ENCODE assay signal across 23 cellular contexts in the genomic region with DNA sequence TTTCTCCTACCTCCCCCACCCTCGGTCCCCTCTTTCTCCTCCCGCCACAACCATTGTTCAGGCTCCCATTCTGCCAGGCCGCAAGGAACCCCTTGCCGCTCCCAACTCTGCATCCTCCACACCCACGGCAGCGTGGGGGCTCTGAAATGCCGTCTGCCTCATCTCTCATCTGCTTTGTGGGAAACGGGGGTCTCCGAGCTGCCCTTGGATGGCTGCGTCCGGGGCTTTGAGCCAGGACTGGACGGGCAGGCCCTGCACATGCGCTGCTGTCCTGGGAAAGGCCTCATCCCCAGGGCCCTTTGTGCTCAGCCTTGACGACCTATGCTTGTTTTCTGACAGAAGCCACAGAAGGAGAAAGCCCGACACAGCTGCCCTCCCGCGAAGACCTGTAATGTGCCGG. TPM values are rescaled to one million over a fixed set of nuclear protein-coding genes. Genes with fewer than 3 reads are reported as not detected.
A peak's percentile ranks its signal among the peaks of the same experiment; 100 is the strongest.
DNase-seq lines count a peak whose midpoint lies in the region; ATAC-seq and TF ChIP-seq lines count a peak whose summit lies in the region.
"Had no signal": no experiment of that assay in that cellular context is flagged by ENCODE, and none has a peak within 500 bp of the region (broad histone marks: within the 10 kb centered on the region; RNA-seq: fewer than 3 reads in every experiment).

No MANE protein-coding gene starts in this region.

- peaks cover 17% of the 10 kb centered on the region for H3K36me3 Mint-ChIP-seq in T-helper 1 cell treated with Interleukin-12 subunit alpha and Interleukin-12 subunit beta and Interleukin-4 antibody, amounts not matched to agents 30 μg/mL and 1 μg/mL, for 36 hours (ENCODE audit: low read depth)
- H3K36me3 Mint-ChIP-seq in CD8-positive, alpha-beta memory T cell: peaks cover 0 to 3% (median 3%) of the 10 kb centered on the region in 3 donors
- peaks cover 5 to 8% of the 10 kb centered on the region in 2 donors for H3K36me3 Mint-ChIP-seq in activated naive CD4-positive, alpha-beta T cell treated with anti-CD3 and anti-CD28 coated beads, Interleukin-2, amount 50 U/mL, for 72 hours
- H3K36me3 Mint-ChIP-seq in natural killer cell: no peaks in the 10 kb centered on the region

- DNase-seq in T-helper 1 cell: no peak
- DNase-seq in CD8-positive, alpha-beta memory T cell: no peak
- DNase-seq in activated naive CD4-positive, alpha-beta T cell treated with anti-CD3 and anti-CD28 coated beads, Interleukin-2, amount 50 U/mL, for 72 hours (ENCODE audit: low spot score in 2 of 2): no peak
- no peak for DNase-seq in natural killer cell
- no peak for DNase-seq in stimulated activated CD4-positive, alpha-beta T cell treated with anti-CD3 and anti-CD28 coated beads, Interleukin-2, amount 100 ng/mL, for 24 hours
- DNase-seq in GM10248 (ENCODE audit: extremely low spot score): no peak
- DNase-seq: 8988T; activated CD8-positive, alpha-beta memory T cell treated with anti-CD3 and anti-CD28 coated beads, Interleukin-2, amount 50 U/mL, for 48 hours; DMS53; effector CD4-positive, alpha-beta T cell; immature natural killer cell; NCI-H1048; NCI-H2081 treated with DMSO at 0.1 percent for 48 hours; NCI-H524; posterior cingulate gyrus; Right ventricle myocardium superior; stimulated activated CD4-positive, alpha-beta T cell treated with anti-CD3 and anti-CD28 coated beads, Interleukin-2, amount 100 ng/mL, for 48 hours had no signal

- peaks cover 37% of the 10 kb centered on the region for H3K4me1 ChIP-seq in CD8-positive, alpha-beta memory T cell (ENCODE audit: insufficient read depth, low read length)

- no peaks in the 10 kb centered on the region for H3K36me3 ChIP-seq in CD8-positive, alpha-beta memory T cell (ENCODE audit: insufficient read depth, low read length)

- intact Hi-C loops in natural killer cell (cut with micrococcal nuclease): no loop called here

- H3K9me3 Mint-ChIP-seq in T-helper 1 cell treated with Interleukin-12 subunit alpha and Interleukin-12 subunit beta and Interleukin-4 antibody, amounts not matched to agents 30 μg/mL and 1 μg/mL, for 36 hours: no peaks in the 10 kb centered on the region
- no peaks in the 10 kb centered on the region for H3K9me3 Mint-ChIP-seq in CD8-positive, alpha-beta memory T cell
- no peaks in the 10 kb centered on the region for H3K9me3 Mint-ChIP-seq in activated naive CD4-positive, alpha-beta T cell treated with anti-CD3 and anti-CD28 coated beads, Interleukin-2, amount 50 U/mL, for 72 hours
- no peaks in the 10 kb centered on the region for H3K9me3 Mint-ChIP-seq in natural killer cell
- H3K9me3 Mint-ChIP-seq: immature natural killer cell had no signal

- no peaks in the 10 kb centered on the region for H3K9me3 ChIP-seq in CD8-positive, alpha-beta memory T cell (ENCODE audit: low read length)
- H3K9me3 ChIP-seq: adrenal gland had no signal

- POLR2A ChIA-PET in CD8-positive, alpha-beta memory T cell (lab: Charles Lee): no interaction called here
- POLR2A ChIA-PET in GM10248 (lab: Yijun Ruan, JAX): no interaction called here

- H3K27ac Mint-ChIP-seq in T-helper 1 cell treated with Interleukin-12 subunit alpha and Interleukin-12 subunit beta and Interleukin-4 antibody, amounts not matched to agents 30 μg/mL and 1 μg/mL, for 36 hours: peak overlapping the region; percentile 83
- H3K27ac Mint-ChIP-seq in CD8-positive, alpha-beta memory T cell: peak overlapping the region; percentile 54 to 95 (median 88)
- H3K27ac Mint-ChIP-seq in activated naive CD4-positive, alpha-beta T cell treated with anti-CD3 and anti-CD28 coated beads, Interleukin-2, amount 50 U/mL, for 72 hours: peak overlapping the region; percentile 72 to 80
- H3K27ac Mint-ChIP-seq in natural killer cell: peak overlapping the region; percentile 48 to 62

- H3K4me3 Mint-ChIP-seq in T-helper 1 cell treated with Interleukin-12 subunit alpha and Interleukin-12 subunit beta and Interleukin-4 antibody, amounts not matched to agents 30 μg/mL and 1 μg/mL, for 36 hours: no peak overlapping the region
- peak overlapping the region in 3 of 7 donors; percentile 28 to 56 (median 39) for H3K4me3 Mint-ChIP-seq in CD8-positive, alpha-beta memory T cell
- peak overlapping the region; percentile 54 for H3K4me3 Mint-ChIP-seq in natural killer cell

- peaks cover 21% of the 10 kb centered on the region for H3K4me1 Mint-ChIP-seq in T-helper 1 cell treated with Interleukin-12 subunit alpha and Interleukin-12 subunit beta and Interleukin-4 antibody, amounts not matched to agents 30 μg/mL and 1 μg/mL, for 36 hours (ENCODE audit: low read depth)
- peaks cover 24 to 54% (median 32%) of the 10 kb centered on the region in 3 donors for H3K4me1 Mint-ChIP-seq in CD8-positive, alpha-beta memory T cell
- H3K4me1 Mint-ChIP-seq in natural killer cell: peaks cover 20% of the 10 kb centered on the region in 2 donors

- no peak for ATAC-seq in activated naive CD4-positive, alpha-beta T cell treated with anti-CD3 and anti-CD28 coated beads, Interleukin-2, amount 50 U/mL, for 72 hours
- no peak for ATAC-seq in natural killer cell
- no peak for ATAC-seq in HG03159 (IDR thresholded peaks at IDR 0.05; ENCODE audit: unreplicated experiment)

- no peak overlapping the region for H3K4me3 ChIP-seq in CD8-positive, alpha-beta memory T cell (ENCODE audit: low read length)
- H3K4me3 ChIP-seq: adrenal gland, lung had no signal

- H3K27me3 Mint-ChIP-seq in T-helper 1 cell treated with Interleukin-12 subunit alpha and Interleukin-12 subunit beta and Interleukin-4 antibody, amounts not matched to agents 30 μg/mL and 1 μg/mL, for 36 hours (ENCODE audit: low read depth): no peaks in the 10 kb centered on the region
- H3K27me3 Mint-ChIP-seq in CD8-positive, alpha-beta memory T cell: no peaks in the 10 kb centered on the region
- no peaks in the 10 kb centered on the region for H3K27me3 Mint-ChIP-seq in natural killer cell (ENCODE audit: low read depth in 2 of 2)

- H3K27me3 ChIP-seq in CD8-positive, alpha-beta memory T cell (ENCODE audit: insufficient read depth, low read length, poor library complexity, severe bottlenecking): no peaks in the 10 kb centered on the region

- no peak overlapping the region for H3K27ac ChIP-seq in CD8-positive, alpha-beta memory T cell (ENCODE audit: low read depth, low read length)
- H3K27ac ChIP-seq: adrenal gland, C4-2B, KMS-11 had no signal

- TF ChIP-seq CTCF in natural killer cell (IDR thresholded peaks at IDR 0.05) (no peak), GM10248 (IDR thresholded peaks at IDR 0.05; ENCODE audit: control extremely low read depth, extremely low read depth, low read depth, missing control alignments) (no peak)

- CTCF ChIA-PET in CD8-positive, alpha-beta memory T cell (lab: Charles Lee): interaction anchor here (1.1 to 2.2 kb wide), 2 partner anchors 98 to 103 kb away, joined by 4 to 10 read pairs; no protein-coding TSS in a partner anchor
- CTCF ChIA-PET in GM10248 (lab: Yijun Ruan, JAX): no interaction called here

RNA-seq across cellular contexts. Expression of a gene that starts 8.5 kb away (rescaled TPM):
- total RNA-seq in CD8-positive, alpha-beta memory T cell: 10 to 100 TPM; 49.4 to 50.7 TPM
- polyA plus RNA-seq in CD8-positive, alpha-beta memory T cell: 53.2 TPM
- total RNA-seq in activated naive CD4-positive, alpha-beta T cell treated with anti-CD3 and anti-CD28 coated beads, Interleukin-2, amount 50 U/mL, for 72 hours: 10 to 100 TPM; 19.1 to 31.0 TPM
- 10 to 100 TPM; 45.1 to 69.8 (median 48.5) TPM for total RNA-seq in natural killer cell

RNA-seq across cellular contexts. Expression of a gene that starts 8.7 kb away (rescaled TPM):
- 10 to 100 TPM; 21.0 TPM for total RNA-seq in CD8-positive, alpha-beta memory T cell
- polyA plus RNA-seq in CD8-positive, alpha-beta memory T cell: 21.8 TPM
- 10 to 100 TPM; 14.8 to 15.3 TPM for total RNA-seq in activated naive CD4-positive, alpha-beta T cell treated with anti-CD3 and anti-CD28 coated beads, Interleukin-2, amount 50 U/mL, for 72 hours
- total RNA-seq in natural killer cell: 10 to 100 TPM; 17.2 to 22.7 (median 19.2) TPM

RNA-seq across cellular contexts. Expression of a gene that starts 33.7 kb away (rescaled TPM):
- total RNA-seq in CD8-positive, alpha-beta memory T cell: 100 to 1,000 TPM; 202 to 227 TPM
- polyA plus RNA-seq in CD8-positive, alpha-beta memory T cell: 39.3 TPM
- total RNA-seq in activated naive CD4-positive, alpha-beta T cell treated with anti-CD3 and anti-CD28 coated beads, Interleukin-2, amount 50 U/mL, for 72 hours: 100 to 1,000 TPM in 1 of 2 donors, 10 to 100 TPM in 1; 77.2 to 522 TPM
- 100 to 1,000 TPM; 107 to 130 (median 129) TPM for total RNA-seq in natural killer cell
